In genomic region chr19:43798546-43799409, GRCh38 we compare ENCODE assay signal across 8 cellular contexts.
DNase-seq lines count a peak whose midpoint lies in the region; ATAC-seq lines count a peak whose summit lies in the region.

No MANE protein-coding gene starts in this region.

- peaks cover 14% of the 10 kb centered on the region for H3K27me3 Mint-ChIP-seq in T-helper 1 cell treated with Interleukin-12 subunit alpha and Interleukin-12 subunit beta and Interleukin-4 antibody, amounts not matched to agents 30 μg/mL and 1 μg/mL, for 36 hours (ENCODE audit: low read depth)

- H3K9me3 Mint-ChIP-seq in T-helper 1 cell treated with Interleukin-12 subunit alpha and Interleukin-12 subunit beta and Interleukin-4 antibody, amounts not matched to agents 30 μg/mL and 1 μg/mL, for 36 hours, result no peaks in the 10 kb centered on the region

- peaks cover 7% of the 10 kb centered on the region for H3K4me1 Mint-ChIP-seq in T-helper 1 cell treated with Interleukin-12 subunit alpha and Interleukin-12 subunit beta and Interleukin-4 antibody, amounts not matched to agents 30 μg/mL and 1 μg/mL, for 36 hours (ENCODE audit: low read depth)

- peak; percentile 57 for DNase-seq in DMS153 (lab: John Stamatoyannopoulos, UW)
- DNase-seq in DMS153 treated with DMSO at 0.1 percent for 48 hours (lab: John Stamatoyannopoulos, UW; ENCODE audit: unreplicated experiment), result no peak
- peak; percentile 50 for DNase-seq in astrocyte of the hippocampus (ENCODE audit: low read depth, low spot score)
- peak; percentile 36 for DNase-seq in inferior parietal cortex (ENCODE audit: extremely low spot score)
- DNase-seq in stimulated activated CD4-positive, alpha-beta T cell treated with anti-CD3 and anti-CD28 coated beads, Interleukin-12 subunit alpha, Interleukin-12 subunit beta, amount 100 ng/mL, for 4 hours, result peak; percentile 66

- ATAC-seq in GM21786 (IDR thresholded peaks at IDR 0.05; ENCODE audit: unreplicated experiment), result no peak
- ATAC-seq in GM21447 (IDR thresholded peaks at IDR 0.05; ENCODE audit: unreplicated experiment), result no peak

- H3K36me3 Mint-ChIP-seq in T-helper 1 cell treated with Interleukin-12 subunit alpha and Interleukin-12 subunit beta and Interleukin-4 antibody, amounts not matched to agents 30 μg/mL and 1 μg/mL, for 36 hours (ENCODE audit: low read depth), result no peaks in the 10 kb centered on the region

- no peak overlapping the region for H3K27ac Mint-ChIP-seq in T-helper 1 cell treated with Interleukin-12 subunit alpha and Interleukin-12 subunit beta and Interleukin-4 antibody, amounts not matched to agents 30 μg/mL and 1 μg/mL, for 36 hours

- H3K4me3 Mint-ChIP-seq in T-helper 1 cell treated with Interleukin-12 subunit alpha and Interleukin-12 subunit beta and Interleukin-4 antibody, amounts not matched to agents 30 μg/mL and 1 μg/mL, for 36 hours, result peak overlapping the region; percentile 65
